14 cellular contexts compared by ENCODE assay signal in genomic region chr2:42339191-42339912, GRCh38.
DNase-seq lines count a peak whose midpoint lies in the region; ATAC-seq and TF ChIP-seq lines count a peak whose summit lies in the region.
"Had no signal": no experiment of that assay in that cellular context is flagged by ENCODE, and none has a peak within 500 bp of the region (broad histone marks: within the 10 kb centered on the region; RNA-seq: fewer than 3 reads in every experiment).

No MANE protein-coding gene starts in this region.

- peak overlapping the region; percentile 69 for H3K27ac Mint-ChIP-seq in nephron progenitor cell
- H3K27ac Mint-ChIP-seq: activated naive CD4-positive, alpha-beta T cell treated with anti-CD3 and anti-CD28 coated beads, Interleukin-2, amount 10 ng/mL, durations not matched to agents 7 days and 5 days had no signal

- no peak overlapping the region for H3K4me3 ChIP-seq in choroid plexus epithelial cell (ENCODE audit: low read depth, low read length)

- H3K4me3 Mint-ChIP-seq in nephron progenitor cell = no peak overlapping the region
- H3K4me3 Mint-ChIP-seq: activated naive CD4-positive, alpha-beta T cell treated with anti-CD3 and anti-CD28 coated beads, Interleukin-2, amount 10 ng/mL, durations not matched to agents 7 days and 5 days; naive B cell had no signal

- H3K27me3 Mint-ChIP-seq in nephron progenitor cell (ENCODE audit: low read depth, poor library complexity) = peaks cover 3% of the 10 kb centered on the region
- H3K27me3 Mint-ChIP-seq: activated naive CD4-positive, alpha-beta T cell treated with anti-CD3 and anti-CD28 coated beads, Interleukin-2, amount 10 ng/mL, durations not matched to agents 7 days and 5 days; naive B cell had no signal

- H3K36me3 Mint-ChIP-seq in nephron progenitor cell (ENCODE audit: low read depth) = peaks cover 68% of the 10 kb centered on the region

- H3K4me1 Mint-ChIP-seq in nephron progenitor cell = peaks cover 69% of the 10 kb centered on the region

- ATAC-seq in GM21786 (IDR thresholded peaks at IDR 0.05; ENCODE audit: unreplicated experiment) = no peak

- DNase-seq in DMS79 (lab: John Stamatoyannopoulos, UW) = peak; percentile 2
- DNase-seq in DMS79 treated with DMSO at 0.1 percent for 48 hours (lab: John Stamatoyannopoulos, UW) = no peak
- DNase-seq in NCI-H524 (lab: John Stamatoyannopoulos, UW) = peak; percentile 50 to 81
- no peak for DNase-seq in choroid plexus epithelial cell (ENCODE audit: low read depth)
- no peak for DNase-seq in nephron progenitor cell
- DNase-seq in NCI-H2227 (lab: John Stamatoyannopoulos, UW; ENCODE audit: unreplicated experiment) = no peak
- no peak for DNase-seq in KG1 (lab: John Stamatoyannopoulos, UW)
- DNase-seq: activated CD4-positive, CD25-positive, alpha-beta regulatory T cell treated with anti-CD3 and anti-CD28 coated beads, Interleukin-2, amount 50 U/mL, for 72 hours; activated naive CD4-positive, alpha-beta T cell treated with anti-CD3 and anti-CD28 coated beads, Interleukin-2, amount 10 ng/mL, durations not matched to agents 7 days and 5 days; effector CD8-positive, alpha-beta T cell; naive B cell; NCI-H187 treated with DMSO at 0.1 percent for 48 hours; stimulated activated naive CD4-positive, alpha-beta T cell treated with Interleukin-2 at 50 U/mL for 16 hours had no signal

- H3K9me3 Mint-ChIP-seq in nephron progenitor cell = no peaks in the 10 kb centered on the region

- TF ChIP-seq CTCF in choroid plexus epithelial cell (conservative IDR thresholded peaks at IDR 0.05; ENCODE audit: low read depth, low read length) (peak; percentile 6), nephron progenitor cell (IDR thresholded peaks at IDR 0.05) (no peak)

Comparison
In these comparisons a context has a peak if more than half of its experiments do, and no peak if none do; other contexts are left out.
1. DNase-seq: peak in DMS79 (single experiment) and NCI-H524 (2 of 2); none in DMS79 treated with DMSO at 0.1 percent for 48 hours (single experiment), choroid plexus epithelial cell (single experiment), nephron progenitor cell (single experiment), NCI-H2227 (single experiment) and KG1 (single experiment).